Comparison of ENCODE assay signal across 33 cellular contexts in the genomic region with DNA sequence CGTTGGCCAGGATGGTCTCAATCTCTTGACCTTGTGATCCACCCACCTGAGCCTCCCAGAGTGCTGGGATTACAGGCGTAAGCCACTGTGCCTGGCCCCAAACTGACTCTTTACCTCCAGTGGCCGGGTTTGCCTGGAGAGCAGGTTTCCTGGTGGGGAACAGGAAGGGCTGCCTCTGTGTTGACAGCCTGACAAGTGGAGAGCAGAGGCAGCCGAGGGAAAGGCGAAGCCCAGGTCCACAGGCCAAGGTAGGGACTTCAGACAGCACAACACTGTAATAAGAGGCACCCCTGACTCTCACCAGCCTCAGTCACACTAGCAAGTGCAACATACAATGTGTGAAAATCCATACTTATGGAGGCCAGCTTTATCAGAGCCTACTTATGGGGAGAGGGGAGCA. TPM values are rescaled to one million over a fixed set of nuclear protein-coding genes. Genes with fewer than 3 reads are reported as not detected.
"Had no signal": no experiment of that assay in that cellular context is flagged by ENCODE, and none has a peak within 500 bp of the region (broad histone marks: within the 10 kb centered on the region; RNA-seq: fewer than 3 reads in every experiment).

No MANE protein-coding gene starts in this region.

- H3K4me3 ChIP-seq: ascending aorta had no signal

- H3K4me1 ChIP-seq: ascending aorta had no signal

- H3K36me3 ChIP-seq: ascending aorta had no signal

- ATAC-seq: activated CD8-positive, alpha-beta memory T cell treated with anti-CD3 and anti-CD28 coated beads, Interleukin-2, amount 10 ng/mL, durations not matched to agents 7 days and 5 days; activated CD8-positive, alpha-beta T cell treated with anti-CD3 and anti-CD28 coated beads, Interleukin-2, amount 10 ng/mL, durations not matched to agents 7 days and 5 days had no signal

- H3K27me3 Mint-ChIP-seq: activated CD8-positive, alpha-beta memory T cell treated with anti-CD3 and anti-CD28 coated beads, Interleukin-2, amount 10 ng/mL, durations not matched to agents 7 days and 5 days had no signal

- H3K9me3 ChIP-seq: ascending aorta had no signal

- H3K4me3 Mint-ChIP-seq: activated B cell treated with CpG ODN at 0.5 μM for 24 hours; activated CD4-positive, alpha-beta memory T cell treated with anti-CD3 and anti-CD28 coated beads, Interleukin-2, amount 10 ng/mL, durations not matched to agents 7 days and 5 days; activated CD4-positive, alpha-beta T cell treated with anti-CD3 and anti-CD28 coated beads, Interleukin-2, amount 10 ng/mL, durations not matched to agents 7 days and 5 days; activated CD8-positive, alpha-beta memory T cell treated with anti-CD3 and anti-CD28 coated beads, Interleukin-2, amount 10 ng/mL, durations not matched to agents 7 days and 5 days; activated CD8-positive, alpha-beta T cell treated with anti-CD3 and anti-CD28 coated beads, Interleukin-2, amount 10 ng/mL, durations not matched to agents 7 days and 5 days; activated naive CD4-positive, alpha-beta T cell treated with anti-CD3 and anti-CD28 coated beads, Interleukin-2, amount 10 ng/mL, durations not matched to agents 7 days and 5 days; activated naive CD4-positive, alpha-beta T cell treated with anti-CD3 and anti-CD28 coated beads, Interleukin-2, amount 50 U/mL, for 24 hours; activated naive CD8-positive, alpha-beta T cell; activated T-cell treated with anti-CD3 and anti-CD28 coated beads, Interleukin-2, amount 50 U/mL, for 24 hours; central memory CD8-positive, alpha-beta T cell; T-helper 1 cell treated with Interleukin-12 subunit alpha and Interleukin-12 subunit beta and Interleukin-4 antibody, amounts not matched to agents 30 μg/mL and 1 μg/mL, for 36 hours; T-helper 2 cell treated with Interferon-gamma antibody and Interleukin-4, amounts not matched to agents 5 μg/mL and 100 μg/mL, for 36 hours had no signal

- H3K27me3 ChIP-seq: ascending aorta had no signal

- H3K9me3 Mint-ChIP-seq: activated B cell treated with CpG ODN at 0.5 μM for 24 hours; activated CD4-positive, alpha-beta memory T cell treated with anti-CD3 and anti-CD28 coated beads, Interleukin-2, amount 10 ng/mL, durations not matched to agents 7 days and 5 days; activated CD4-positive, alpha-beta T cell treated with anti-CD3 and anti-CD28 coated beads, Interleukin-2, amount 10 ng/mL, durations not matched to agents 7 days and 5 days; activated naive CD4-positive, alpha-beta T cell treated with anti-CD3 and anti-CD28 coated beads, Interleukin-2, amount 10 ng/mL, durations not matched to agents 7 days and 5 days; activated naive CD4-positive, alpha-beta T cell treated with anti-CD3 and anti-CD28 coated beads, Interleukin-2, amount 50 U/mL, for 24 hours; activated T-cell treated with anti-CD3 and anti-CD28 coated beads, Interleukin-2, amount 50 U/mL, for 24 hours; activated T-helper 2 cell treated with anti-CD3 and anti-CD28 coated beads, Interferon-gamma antibody, Interleukin-2, Interleukin-4, amounts not matched to agents 10 μg/mL and 5 μg/mL and 100 μg/mL, durations not matched to agents 14 hours and 24 hours and 36 hours; central memory CD8-positive, alpha-beta T cell; T-helper 1 cell treated with Interleukin-12 subunit alpha and Interleukin-12 subunit beta and Interleukin-4 antibody, amounts not matched to agents 30 μg/mL and 1 μg/mL, for 36 hours; T-helper 2 cell treated with Interferon-gamma antibody and Interleukin-4, amounts not matched to agents 5 μg/mL and 100 μg/mL, for 36 hours had no signal

- H3K36me3 Mint-ChIP-seq: activated CD8-positive, alpha-beta memory T cell treated with anti-CD3 and anti-CD28 coated beads, Interleukin-2, amount 10 ng/mL, durations not matched to agents 7 days and 5 days; activated naive CD4-positive, alpha-beta T cell treated with anti-CD3 and anti-CD28 coated beads, Interleukin-2, amount 10 ng/mL, durations not matched to agents 7 days and 5 days; activated naive CD4-positive, alpha-beta T cell treated with anti-CD3 and anti-CD28 coated beads, Interleukin-2, amount 50 U/mL, for 24 hours; activated naive CD8-positive, alpha-beta T cell; brain had no signal

- H3K27ac Mint-ChIP-seq: activated B cell treated with CpG ODN at 0.5 μM for 24 hours; activated CD4-positive, alpha-beta memory T cell treated with anti-CD3 and anti-CD28 coated beads, Interleukin-2, amount 10 ng/mL, durations not matched to agents 7 days and 5 days; activated CD4-positive, alpha-beta T cell treated with anti-CD3 and anti-CD28 coated beads, Interleukin-2, amount 10 ng/mL, durations not matched to agents 7 days and 5 days; activated CD8-positive, alpha-beta memory T cell treated with anti-CD3 and anti-CD28 coated beads, Interleukin-2, amount 10 ng/mL, durations not matched to agents 7 days and 5 days; activated CD8-positive, alpha-beta T cell treated with anti-CD3 and anti-CD28 coated beads, Interleukin-2, amount 10 ng/mL, durations not matched to agents 7 days and 5 days; activated naive CD4-positive, alpha-beta T cell treated with anti-CD3 and anti-CD28 coated beads, Interleukin-2, amount 10 ng/mL, durations not matched to agents 7 days and 5 days; activated naive CD4-positive, alpha-beta T cell treated with anti-CD3 and anti-CD28 coated beads, Interleukin-2, amount 50 U/mL, for 24 hours; activated naive CD8-positive, alpha-beta T cell; activated T-cell treated with anti-CD3 and anti-CD28 coated beads, Interleukin-2, amount 50 U/mL, for 24 hours; activated T-helper 2 cell treated with anti-CD3 and anti-CD28 coated beads, Interferon-gamma antibody, Interleukin-2, Interleukin-4, amounts not matched to agents 10 μg/mL and 5 μg/mL and 100 μg/mL, durations not matched to agents 14 hours and 24 hours and 36 hours; brain; T-helper 1 cell treated with Interleukin-12 subunit alpha and Interleukin-12 subunit beta and Interleukin-4 antibody, amounts not matched to agents 30 μg/mL and 1 μg/mL, for 36 hours; T-helper 2 cell treated with Interferon-gamma antibody and Interleukin-4, amounts not matched to agents 5 μg/mL and 100 μg/mL, for 36 hours had no signal

- H3K4me1 Mint-ChIP-seq: activated B cell treated with CpG ODN at 0.5 μM for 24 hours; activated CD4-positive, alpha-beta memory T cell treated with anti-CD3 and anti-CD28 coated beads, Interleukin-2, amount 10 ng/mL, durations not matched to agents 7 days and 5 days; activated CD8-positive, alpha-beta memory T cell treated with anti-CD3 and anti-CD28 coated beads, Interleukin-2, amount 10 ng/mL, durations not matched to agents 7 days and 5 days; activated naive CD4-positive, alpha-beta T cell treated with anti-CD3 and anti-CD28 coated beads, Interleukin-2, amount 10 ng/mL, durations not matched to agents 7 days and 5 days; activated naive CD4-positive, alpha-beta T cell treated with anti-CD3 and anti-CD28 coated beads, Interleukin-2, amount 50 U/mL, for 24 hours; central memory CD8-positive, alpha-beta T cell had no signal

- H3K27ac ChIP-seq: ascending aorta, VCaP had no signal

- DNase-seq: activated B cell treated with CpG ODN at 0.5 μM for 24 hours; activated CD4-positive, alpha-beta memory T cell treated with anti-CD3 and anti-CD28 coated beads, Interleukin-2, amount 10 ng/mL, durations not matched to agents 7 days and 5 days; activated CD4-positive, alpha-beta T cell treated with anti-CD3 and anti-CD28 coated beads for 4 hours; activated CD4-positive, alpha-beta T cell treated with anti-CD3 and anti-CD28 coated beads, Interleukin-2, amount 10 ng/mL, durations not matched to agents 7 days and 5 days; activated CD4-positive, alpha-beta T cell treated with anti-CD3 and anti-CD28 coated beads, Interleukin-2, amount 50 U/mL, for 48 hours; activated CD4-positive, CD25-positive, alpha-beta regulatory T cell treated with anti-CD3 and anti-CD28 coated beads, Interleukin-2, amount 50 U/mL, for 72 hours; activated CD8-positive, alpha-beta memory T cell treated with anti-CD3 and anti-CD28 coated beads for 24 hours; activated CD8-positive, alpha-beta memory T cell treated with anti-CD3 and anti-CD28 coated beads, Interleukin-2, amount 10 ng/mL, durations not matched to agents 7 days and 5 days; activated CD8-positive, alpha-beta memory T cell treated with anti-CD3 and anti-CD28 coated beads, Interleukin-2, amount 50 U/mL, for 48 hours; activated CD8-positive, alpha-beta T cell treated with anti-CD3 and anti-CD28 coated beads, Interleukin-2, amount 10 ng/mL, durations not matched to agents 7 days and 5 days; activated effector memory CD4-positive, alpha-beta T cell treated with Interleukin-2 at 50 U/mL for 16 hours; activated gamma-delta T cell; activated naive CD4-positive, alpha-beta T cell treated with anti-CD3 and anti-CD28 coated beads, Interleukin-2, amount 10 ng/mL, durations not matched to agents 7 days and 5 days; activated naive CD4-positive, alpha-beta T cell treated with Interleukin-2 at 50 U/mL for 16 hours; activated T-cell treated with anti-CD3 and anti-CD28 coated beads, Interleukin-2, amount 50 U/mL, for 24 hours; activated T-cell treated with anti-CD3 and anti-CD28 coated beads, Interleukin-2, amount 50 U/mL, for 48 hours; amygdala; anterior cingulate cortex; caudate nucleus; cerebellar nuclear complex; SW 1271; T-helper 1 cell; T-helper 2 cell; T-helper 9 cell had no signal

RNA-seq across cellular contexts. Expression of gene SH3BP4, which starts 16.5 kb away (rescaled TPM):
- total RNA-seq: activated CD4-positive, alpha-beta T cell treated with anti-CD3 and anti-CD28 coated beads, Interleukin-2, amount 10 ng/mL, durations not matched to agents 7 days and 5 days; activated CD8-positive, alpha-beta T cell treated with anti-CD3 and anti-CD28 coated beads, Interleukin-2, amount 10 ng/mL, durations not matched to agents 7 days and 5 days had no signal
